1 cellular context compared by ENCODE assay signal in the genomic region with DNA sequence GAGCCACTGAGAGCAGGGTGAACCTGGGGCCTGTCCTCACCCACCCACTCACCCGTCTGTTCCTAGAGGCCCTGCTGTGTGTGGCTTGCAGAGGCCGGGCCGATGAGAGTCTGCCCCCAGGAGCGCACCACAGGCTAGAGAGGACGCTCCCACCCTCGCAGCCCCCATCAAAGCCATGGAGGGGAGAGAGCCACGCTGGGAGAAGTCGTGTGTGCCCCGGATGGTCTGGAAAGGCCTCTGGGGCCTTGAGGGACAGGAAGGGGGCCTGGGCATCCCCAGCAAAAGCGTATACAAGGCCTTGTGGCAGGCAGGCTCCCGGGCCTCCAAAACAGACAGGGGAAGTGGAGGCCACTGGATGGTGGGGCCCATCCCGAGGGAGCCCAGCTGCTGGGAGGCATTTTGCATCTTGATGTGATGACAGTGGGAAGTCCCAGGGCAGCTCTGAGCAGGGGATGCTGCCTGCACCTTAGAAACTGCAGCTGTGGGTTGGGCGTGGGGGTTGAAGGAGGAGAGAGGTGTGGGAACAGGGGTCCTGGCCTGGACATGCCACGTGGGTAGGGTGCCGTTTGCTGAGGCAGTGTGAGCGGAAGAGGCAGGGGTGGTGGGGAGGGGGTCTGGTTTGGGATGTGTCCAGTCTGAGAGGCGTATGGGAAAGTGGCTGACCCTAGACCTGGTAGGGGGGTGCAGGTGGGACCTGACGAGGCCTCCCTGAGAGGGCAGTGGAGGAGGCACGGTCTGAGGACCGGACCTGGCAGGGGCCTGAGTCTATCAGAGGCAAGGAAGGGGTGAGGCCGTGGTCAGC.
TF ChIP-seq lines count a peak whose summit lies in the region.

No MANE protein-coding gene starts in this region.

TF ChIP-seq in HepG2, 621 proteins besides CTCF, POLR2A, EP300 and RAD21 (continued from another document):
- TF ChIP-seq RFXANK (CRISPR knock-in tag; IDR thresholded peaks at IDR 0.05) = no peak
- no peak for TF ChIP-seq HNRNPL (IDR thresholded peaks at IDR 0.05; ENCODE audit: low read depth, low read length)
- no peak for TF ChIP-seq ZC3H13 (CRISPR knock-in tag; IDR thresholded peaks at IDR 0.05)
- no peak for TF ChIP-seq RCOR2 (CRISPR knock-in tag; IDR thresholded peaks at IDR 0.05)
- TF ChIP-seq, protein P1, sequence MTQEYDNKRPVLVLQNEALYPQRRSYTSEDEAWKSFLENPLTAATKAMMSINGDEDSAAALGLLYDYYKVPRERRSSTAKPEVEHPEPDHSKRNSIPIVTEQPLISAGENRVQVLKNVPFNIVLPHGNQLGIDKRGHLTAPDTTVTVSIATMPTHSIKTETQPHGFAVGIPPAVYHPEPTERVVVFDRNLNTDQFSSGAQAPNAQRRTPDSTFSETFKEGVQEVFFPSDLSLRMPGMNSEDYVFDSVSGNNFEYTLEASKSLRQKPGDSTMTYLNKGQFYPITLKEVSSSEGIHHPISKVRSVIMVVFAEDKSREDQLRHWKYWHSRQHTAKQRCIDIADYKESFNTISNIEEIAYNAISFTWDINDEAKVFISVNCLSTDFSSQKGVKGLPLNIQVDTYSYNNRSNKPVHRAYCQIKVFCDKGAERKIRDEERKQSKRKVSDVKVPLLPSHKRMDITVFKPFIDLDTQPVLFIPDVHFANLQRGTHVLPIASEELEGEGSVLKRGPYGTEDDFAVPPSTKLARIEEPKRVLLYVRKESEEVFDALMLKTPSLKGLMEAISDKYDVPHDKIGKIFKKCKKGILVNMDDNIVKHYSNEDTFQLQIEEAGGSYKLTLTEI (CRISPR knock-in tag; conservative IDR thresholded peaks at IDR 0.05) = no peak
- TF ChIP-seq BRCA1 (CRISPR knock-in tag; IDR thresholded peaks at IDR 0.05) = no peak
- TF ChIP-seq, protein P2, sequence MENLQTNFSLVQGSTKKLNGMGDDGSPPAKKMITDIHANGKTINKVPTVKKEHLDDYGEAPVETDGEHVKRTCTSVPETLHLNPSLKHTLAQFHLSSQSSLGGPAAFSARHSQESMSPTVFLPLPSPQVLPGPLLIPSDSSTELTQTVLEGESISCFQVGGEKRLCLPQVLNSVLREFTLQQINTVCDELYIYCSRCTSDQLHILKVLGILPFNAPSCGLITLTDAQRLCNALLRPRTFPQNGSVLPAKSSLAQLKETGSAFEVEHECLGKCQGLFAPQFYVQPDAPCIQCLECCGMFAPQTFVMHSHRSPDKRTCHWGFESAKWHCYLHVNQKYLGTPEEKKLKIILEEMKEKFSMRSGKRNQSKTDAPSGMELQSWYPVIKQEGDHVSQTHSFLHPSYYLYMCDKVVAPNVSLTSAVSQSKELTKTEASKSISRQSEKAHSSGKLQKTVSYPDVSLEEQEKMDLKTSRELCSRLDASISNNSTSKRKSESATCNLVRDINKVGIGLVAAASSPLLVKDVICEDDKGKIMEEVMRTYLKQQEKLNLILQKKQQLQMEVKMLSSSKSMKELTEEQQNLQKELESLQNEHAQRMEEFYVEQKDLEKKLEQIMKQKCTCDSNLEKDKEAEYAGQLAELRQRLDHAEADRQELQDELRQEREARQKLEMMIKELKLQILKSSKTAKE (CRISPR knock-in tag; IDR thresholded peaks at IDR 0.05; ENCODE audit: borderline replicate concordance) = no peak
- no peak for TF ChIP-seq ZFYVE20 (CRISPR knock-in tag; IDR thresholded peaks at IDR 0.05; ENCODE audit: borderline replicate concordance, low read depth)
